8 cellular contexts compared by ENCODE assay signal in genomic region chr19:57240311-57241090, GRCh38. TPM values are rescaled to one million over a fixed set of nuclear protein-coding genes. Genes with fewer than 3 reads are reported as not detected.
DNase-seq lines count a peak whose midpoint lies in the region; ATAC-seq and TF ChIP-seq lines count a peak whose summit lies in the region.

Gene ZNF805, plus strand, starts transcription at chr19:57240632. Its CDS starts 260 bp downstream, at chr19:57240892.

- H3K27ac ChIP-seq in right atrium auricular region (peak within 1 kb of the TSS; percentile 81 to 94), prostate gland (peak within 1 kb of the TSS; percentile 81 to 84)

- peak; percentile 53 for TF ChIP-seq POLR2A in prostate gland (IDR thresholded peaks at IDR 0.05)

- H3K27me3 ChIP-seq in right atrium auricular region (no peaks in the 10 kb centered on the region), prostate gland (replicated peaks; ENCODE audit: insufficient read depth) (no peaks in the 10 kb centered on the region)

- peak; percentile 90 to 93 for DNase-seq in NCI-H187 (lab: John Stamatoyannopoulos, UW)
- DNase-seq in T-helper 2 cell: peak; percentile 90 to 98 (median 93)
- DNase-seq in anterior cingulate cortex (lab: John Stamatoyannopoulos, UW): peak; percentile 52 to 96 (median 90)
- peak; percentile 94 for DNase-seq in right atrium auricular region (ENCODE audit: low spot score)
- peak; percentile 94 for DNase-seq in prostate gland (ENCODE audit: low spot score)
- DNase-seq in ureter (ENCODE audit: low spot score): peak; percentile 96

- TF ChIP-seq CTCF in right atrium auricular region (IDR thresholded peaks at IDR 0.05): peak in 1 of 2 donors; percentile 22
- TF ChIP-seq CTCF in prostate gland (IDR thresholded peaks at IDR 0.05): peak in 3 of 4 experiments; percentile 20 to 41 (median 29)

- under 1% methylated on average over 55 of the region's 61 CpGs for WGBS in prostate gland

- H3K4me3 ChIP-seq in right atrium auricular region (peak within 1 kb of the TSS; percentile 74 to 92), prostate gland (peak within 1 kb of the TSS; percentile 61 to 79)

- ATAC-seq in GM18499 (IDR thresholded peaks at IDR 0.05; ENCODE audit: insufficient read depth, unreplicated experiment) (peak; percentile 72), HG02938 (IDR thresholded peaks at IDR 0.05; ENCODE audit: unreplicated experiment) (peak; percentile 91)

- H3K4me1 ChIP-seq in right atrium auricular region: peaks cover 0 to 24% of the 10 kb centered on the region in 2 donors
- no peaks in the 10 kb centered on the region for H3K4me1 ChIP-seq in prostate gland (replicated peaks)

- intact Hi-C loops in prostate gland (cut with DNase I): loop anchor here (1.0 kb wide), 1 partner anchor 40 kb away; the partner anchor contains the start of gene ZNF460

- H3K36me3 ChIP-seq in right atrium auricular region: peaks cover 19% of the 10 kb centered on the region
- no peaks in the 10 kb centered on the region for H3K36me3 ChIP-seq in prostate gland

- H3K9me3 ChIP-seq in right atrium auricular region: no peaks in the 10 kb centered on the region
- H3K9me3 ChIP-seq in prostate gland: no peaks in the 10 kb centered on the region

RNA-seq across cellular contexts. Expression of gene ZNF805, which starts in this region (rescaled TPM):
- total RNA-seq in right atrium auricular region: 10 to 100 TPM; 11.6 to 12.2 TPM
- 10 to 100 TPM; 16.4 to 21.1 TPM for total RNA-seq in prostate gland
- 21.3 TPM for total RNA-seq in ureter

Comparison
In these comparisons a context has a peak if more than half of its experiments do, and no peak if none do; other contexts are left out.
1. Peak in every context shown above with its lines: DNase-seq, ATAC-seq, H3K4me3 ChIP-seq and H3K27ac ChIP-seq.